ENCODE assay signal across 29 cellular contexts in the genomic region with DNA sequence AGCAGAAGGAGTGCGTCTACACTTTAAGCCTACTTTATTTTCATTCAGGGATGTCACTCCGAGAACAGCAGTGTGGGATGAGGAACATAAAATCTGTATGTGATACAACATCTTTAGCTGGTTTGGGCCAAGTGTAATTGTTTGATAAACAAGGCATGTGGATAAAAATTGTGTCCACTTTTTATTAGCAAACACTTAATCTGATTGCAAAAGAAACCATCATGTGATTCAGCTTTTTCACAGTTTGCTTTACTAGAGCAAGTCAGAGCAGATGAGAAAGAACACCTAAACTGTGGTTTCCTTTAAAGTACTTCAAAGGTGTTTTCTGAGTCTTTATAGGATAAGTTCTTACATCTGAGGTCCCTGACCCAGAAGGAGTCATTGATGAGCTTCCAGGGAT.
"Had no signal": no experiment of that assay in that cellular context is flagged by ENCODE, and none has a peak within 500 bp of the region (broad histone marks: within the 10 kb centered on the region; RNA-seq: fewer than 3 reads in every experiment).

No MANE protein-coding gene starts in this region.

- H3K4me1 ChIP-seq: breast epithelium had no signal

- H3K4me3 ChIP-seq: body of pancreas, breast epithelium, K562, PC-9 had no signal

- H2AFZ ChIP-seq: PC-9 had no signal

- H3K9me3 ChIP-seq: body of pancreas, breast epithelium had no signal

- FAIRE-seq: astrocyte, K562, RCC 7860 had no signal

- H3K27me3 ChIP-seq: body of pancreas, breast epithelium had no signal

- H3K36me3 ChIP-seq: breast epithelium, WERI-Rb-1 had no signal

- ATAC-seq: activated CD8-positive, alpha-beta T cell treated with anti-CD3 and anti-CD28 coated beads, Interleukin-2, amount 10 ng/mL, durations not matched to agents 7 days and 5 days; body of pancreas; K562 had no signal

- H3K4me2 ChIP-seq: PC-9 had no signal

- DNase-seq: activated CD4-positive, alpha-beta T cell treated with anti-CD3 and anti-CD28 coated beads, Interleukin-2, amount 10 ng/mL, durations not matched to agents 24 days and 14 days; activated CD4-positive, alpha-beta T cell treated with anti-CD3 and anti-CD28 coated beads, Interleukin-2, amount 50 U/mL, for 4 hours; activated CD4-positive, CD25-positive, alpha-beta regulatory T cell; activated CD8-positive, alpha-beta T cell treated with anti-CD3 and anti-CD28 coated beads, Interleukin-2, amount 10 ng/mL, durations not matched to agents 7 days and 5 days; activated gamma-delta T cell; activated naive CD4-positive, alpha-beta T cell treated with Interleukin-2 at 50 U/mL for 16 hours; activated naive CD8-positive, alpha-beta T cell treated with anti-CD3 and anti-CD28 coated beads, Interleukin-2, amount 10 ng/mL, durations not matched to agents 7 days and 5 days; activated T-cell treated with anti-CD3 and anti-CD28 coated beads, Interleukin-2, amount 50 U/mL, for 24 hours; body of pancreas; caudate nucleus; cerebellar nuclear complex; NCI-H1105; NCI-H1436; NCI-H187; NCI-H2029 treated with DMSO at 0.1 percent for 48 hours; NCI-H2107; NCI-H2171; NCI-H510A; NCI-H526; NCI-H748 treated with DMSO at 0.1 percent for 48 hours; PC-9; Right ventricle myocardium superior; T1000; WERI-Rb-1 had no signal

- H3K27ac ChIP-seq: body of pancreas, PC-9, RWPE1, WERI-Rb-1 had no signal
